In the genomic region with DNA sequence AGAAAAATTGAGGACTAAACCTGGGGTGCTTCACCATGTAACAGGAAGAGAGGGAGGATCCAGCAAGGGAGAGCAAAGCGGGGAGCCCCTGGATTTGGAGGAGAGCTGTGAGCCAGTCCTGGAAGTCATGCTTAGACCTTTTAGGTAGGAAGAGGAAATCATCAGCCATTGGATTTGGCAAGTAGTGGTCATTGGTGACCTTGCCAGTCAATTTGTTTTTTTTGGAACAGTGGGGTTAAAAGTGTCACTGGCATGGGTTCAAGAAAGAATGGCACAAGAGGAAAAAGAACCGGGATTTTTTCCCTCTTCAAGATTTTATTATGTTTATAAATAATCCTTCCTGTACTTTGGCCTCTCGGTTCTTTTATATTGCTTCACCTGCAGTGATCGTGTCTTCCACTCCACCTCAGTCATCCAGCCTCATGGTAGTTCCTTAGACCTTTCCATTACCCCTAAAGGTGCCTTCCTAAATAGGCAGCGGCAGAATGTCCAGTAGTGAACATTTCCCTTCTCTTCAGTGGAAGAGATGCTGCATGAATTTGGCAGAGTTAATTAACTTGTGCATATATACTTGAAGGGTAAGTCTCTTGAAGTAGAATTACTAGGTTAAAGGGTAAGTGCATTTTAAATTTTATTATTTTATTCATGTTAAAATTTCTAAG, we compare ENCODE assay signal across 15 cellular contexts.
"Had no signal": no experiment of that assay in that cellular context is flagged by ENCODE, and none has a peak within 500 bp of the region (broad histone marks: within the 10 kb centered on the region; RNA-seq: fewer than 3 reads in every experiment).

No MANE protein-coding gene starts in this region.

- H3K4me3 ChIP-seq: hepatocyte, sigmoid colon, spleen had no signal

- H3K36me3 ChIP-seq: sigmoid colon had no signal

- H3K9me3 ChIP-seq: sigmoid colon, spleen had no signal

- FAIRE-seq: urothelium cell line had no signal

- H3K27ac Mint-ChIP-seq: activated CD4-positive, alpha-beta T cell treated with anti-CD3 and anti-CD28 coated beads, Interleukin-2, amount 10 ng/mL, durations not matched to agents 24 days and 14 days; activated CD8-positive, alpha-beta T cell treated with anti-CD3 and anti-CD28 coated beads, Interleukin-2, amount 10 ng/mL, durations not matched to agents 7 days and 5 days; dendritic cell treated with granulocyte-macrophage colony-stimulating factor and Interleukin-4, amounts not matched to agents 40 ng/mL and 50 ng/mL, for 4 days had no signal

- ATAC-seq: activated CD8-positive, alpha-beta T cell treated with anti-CD3 and anti-CD28 coated beads, Interleukin-2, amount 10 ng/mL, durations not matched to agents 7 days and 5 days; activated naive CD4-positive, alpha-beta T cell treated with anti-CD3 and anti-CD28 coated beads, Interleukin-2, amount 50 U/mL, for 72 hours had no signal

- H3K9me3 Mint-ChIP-seq: activated CD4-positive, alpha-beta T cell treated with anti-CD3 and anti-CD28 coated beads, Interleukin-2, amount 10 ng/mL, durations not matched to agents 24 days and 14 days; activated naive CD4-positive, alpha-beta T cell treated with anti-CD3 and anti-CD28 coated beads, Interleukin-2, amount 50 U/mL, for 72 hours; dendritic cell treated with granulocyte-macrophage colony-stimulating factor and Interleukin-4, amounts not matched to agents 40 ng/mL and 50 ng/mL, for 4 days; nephron had no signal

- H3K36me3 Mint-ChIP-seq: activated naive CD4-positive, alpha-beta T cell treated with anti-CD3 and anti-CD28 coated beads, Interleukin-2, amount 50 U/mL, for 72 hours had no signal

- DNase-seq: activated CD4-positive, alpha-beta T cell treated with anti-CD3 and anti-CD28 coated beads, Interleukin-2, amount 10 ng/mL, durations not matched to agents 24 days and 14 days; activated CD4-positive, CD25-positive, alpha-beta regulatory T cell; activated CD8-positive, alpha-beta memory T cell treated with anti-CD3 and anti-CD28 coated beads, Interleukin-2, amount 50 U/mL, for 4 hours; activated CD8-positive, alpha-beta T cell treated with anti-CD3 and anti-CD28 coated beads, Interleukin-2, amount 10 ng/mL, durations not matched to agents 7 days and 5 days; activated gamma-delta T cell; activated T-cell treated with anti-CD3 and anti-CD28 coated beads, Interleukin-2, amount 50 U/mL, for 48 hours; islet precursor cell; sigmoid colon; spleen; stimulated activated CD4-positive, alpha-beta T cell treated with anti-CD3 and anti-CD28 coated beads, Interleukin-1b, Interleukin-23, amount 100 ng/mL, for 48 hours had no signal

- H3K27ac ChIP-seq: hepatocyte, sigmoid colon, spleen had no signal

- H3K27me3 ChIP-seq: hepatocyte, sigmoid colon, spleen had no signal

- H3K27me3 Mint-ChIP-seq: activated CD4-positive, alpha-beta T cell treated with anti-CD3 and anti-CD28 coated beads, Interleukin-2, amount 10 ng/mL, durations not matched to agents 24 days and 14 days; dendritic cell treated with granulocyte-macrophage colony-stimulating factor and Interleukin-4, amounts not matched to agents 40 ng/mL and 50 ng/mL, for 4 days had no signal

- H3K4me3 Mint-ChIP-seq: activated CD4-positive, alpha-beta T cell treated with anti-CD3 and anti-CD28 coated beads, Interleukin-2, amount 10 ng/mL, durations not matched to agents 24 days and 14 days; activated CD8-positive, alpha-beta T cell treated with anti-CD3 and anti-CD28 coated beads, Interleukin-2, amount 10 ng/mL, durations not matched to agents 7 days and 5 days; dendritic cell treated with granulocyte-macrophage colony-stimulating factor and Interleukin-4, amounts not matched to agents 40 ng/mL and 50 ng/mL, for 4 days; nephron had no signal
